Comparison of ENCODE assay signal across 14 cellular contexts in genomic region chr12:93166891-93167307, GRCh38.
DNase-seq lines count a peak whose midpoint lies in the region; ATAC-seq and TF ChIP-seq lines count a peak whose summit lies in the region.
"Had no signal": no experiment of that assay in that cellular context is flagged by ENCODE, and none has a peak within 500 bp of the region (broad histone marks: within the 10 kb centered on the region; RNA-seq: fewer than 3 reads in every experiment).

No MANE protein-coding gene starts in this region.

- no peak for TF ChIP-seq CTCF in spleen (IDR thresholded peaks at IDR 0.05 in 8 of 11, conservative IDR thresholded peaks at IDR 0.05 in 3 of 11)

- 67 to 73% (median 70%) methylated on average over 4 of the region's 4 CpGs for WGBS in spleen, 5 donors

- no peaks in the 10 kb centered on the region for H3K9me3 ChIP-seq in spleen
- H3K9me3 ChIP-seq: SK-N-SH had no signal

- no peaks in the 10 kb centered on the region for H3K36me3 ChIP-seq in spleen

- TF ChIP-seq POLR2A in spleen (IDR thresholded peaks at IDR 0.05) = peak in 1 of 3 donors; percentile 19

- ATAC-seq in HG02678 (IDR thresholded peaks at IDR 0.05; ENCODE audit: unreplicated experiment) (peak; percentile 74), HG03571 (IDR thresholded peaks at IDR 0.05; ENCODE audit: unreplicated experiment) (peak; percentile 70)
- ATAC-seq: natural killer cell treated with Interleukin-12 subunit alpha and Interleukin-12 subunit beta and Interleukin-15 and Interleukin-18, amount 100 ng/mL, for 72 hours had no signal

- DNase-seq in DMS153 (lab: John Stamatoyannopoulos, UW) = peak; percentile 27
- DNase-seq in DMS153 treated with DMSO at 0.1 percent for 48 hours (lab: John Stamatoyannopoulos, UW; ENCODE audit: unreplicated experiment) = no peak
- DNase-seq in spleen = no peak
- no peak for DNase-seq in putamen (ENCODE audit: low spot score)
- no peak for DNase-seq in NCI-H1105 (lab: John Stamatoyannopoulos, UW)
- no peak for DNase-seq in GDM1 (lab: John Stamatoyannopoulos, UW)
- DNase-seq: activated CD8-positive, alpha-beta memory T cell treated with anti-CD3 and anti-CD28 coated beads, Interleukin-2, amount 50 U/mL, for 4 hours; glutamatergic neuron; NCI-H1436; SK-N-SH had no signal

- H3K4me1 ChIP-seq in spleen = peaks cover 0 to 57% (median 24%) of the 10 kb centered on the region in 6 donors

- intact Hi-C loops in spleen (cut with DNase I; ENCODE audit: low total_unique reads) = no loop called here

- H3K27me3 ChIP-seq in spleen (replicated peaks in 1 of 7) = no peaks in the 10 kb centered on the region

- peak overlapping the region in 2 of 8 donors; percentile 39 to 62 for H3K4me3 ChIP-seq in spleen

- H3K27ac ChIP-seq in spleen = peak overlapping the region in 5 of 8 donors; percentile 51 to 72 (median 68)
- H3K27ac ChIP-seq: 22Rv1 had no signal
